ENCODE assay signal across 8 cellular contexts in genomic region chr22:21982338-21982965, GRCh38. TPM values are rescaled to one million over a fixed set of nuclear protein-coding genes. Genes with fewer than 3 reads are reported as not detected.
DNase-seq lines count a peak whose midpoint lies in the region; ATAC-seq and TF ChIP-seq lines count a peak whose summit lies in the region.

Gene TOP3B, minus strand, starts transcription at chr22:21982787. Its CDS starts 7,078 bp downstream, at chr22:21975709.

- in situ Hi-C loops in astrocyte of the cerebellum (cut with HindIII; ENCODE audit: low sequenced_read_pairs), result no loop called here

- H3K4me3 ChIP-seq in astrocyte of the cerebellum (ENCODE audit: low read depth, low read length) (peak within 1 kb of the TSS; percentile 100), aorta (ENCODE audit: low read length in 2 of 2) (peak within 1 kb of the TSS; percentile 71 to 84)

- no peaks in the 10 kb centered on the region for H3K9me3 ChIP-seq in aorta (ENCODE audit: control insufficient read depth, low read length)

- no peak within 1 kb of the TSS for H3K27ac ChIP-seq in aorta (ENCODE audit: low read depth in 1 of 2, low read length in 2 of 2)

- no peaks in the 10 kb centered on the region for H3K36me3 ChIP-seq in aorta (ENCODE audit: control insufficient read depth in 1 of 2, insufficient read depth in 2 of 2, low read length in 1 of 2)

- no peaks in the 10 kb centered on the region for H3K4me1 ChIP-seq in aorta (ENCODE audit: control insufficient read depth in 1 of 2, insufficient read depth in 2 of 2, low read length in 2 of 2)

- H3K27me3 ChIP-seq in aorta (ENCODE audit: control insufficient read depth in 1 of 2, insufficient read depth in 2 of 2, low read length in 1 of 2), result no peaks in the 10 kb centered on the region

- peak; percentile 29 for DNase-seq in CMK (ENCODE audit: low read depth)
- peak; percentile 18 for DNase-seq in GOT3 (lab: John Stamatoyannopoulos, UW)
- DNase-seq in NCI-H1930 (lab: John Stamatoyannopoulos, UW), result peak; percentile 71 to 82
- peak; percentile 65 for DNase-seq in T1000 (lab: John Stamatoyannopoulos, UW)
- peak; percentile 45 for DNase-seq in astrocyte of the cerebellum (ENCODE audit: low read depth)
- peak; percentile 68 to 75 for DNase-seq in hippocampal formation (lab: John Stamatoyannopoulos, UW)
- DNase-seq in retina, result peak; percentile 92
- peak; percentile 86 to 93 for DNase-seq in aorta

- intact Hi-C loops in aorta (cut with DNase I), result no loop called here

- peak; percentile 92 for ATAC-seq in aorta (ENCODE audit: low FRiP score)

- TF ChIP-seq CTCF in astrocyte of the cerebellum (IDR thresholded peaks at IDR 0.05; ENCODE audit: low read depth, low read length, missing control alignments), result no peak

- 0 to 1% methylated on average over 54 of the region's 54 CpGs for WGBS in aorta, 2 donors

RNA-seq across cellular contexts. Expression of gene TOP3B, which starts in this region (rescaled TPM):
- total RNA-seq in aorta, result 10 to 100 TPM; 24.8 to 37.2 TPM
- 10 to 100 TPM in 1 of 2 donors, 1 to 10 TPM in 1; 7.4 to 18.2 TPM for polyA plus RNA-seq in aorta

Comparison
In these comparisons a context has a peak if more than half of its experiments do, and no peak if none do; other contexts are left out.
1. DNase-seq: peak in every context shown above with its lines; median percentile 92 in retina; 90 in aorta; 76 in NCI-H1930; 72 in hippocampal formation; 65 in T1000; 45 in astrocyte of the cerebellum; 29 in CMK; 18 in GOT3.